1 cellular context compared by ENCODE assay signal in genomic region chr19:862529-863304, GRCh38.
TF ChIP-seq lines count a peak whose summit lies in the region.

No MANE protein-coding gene starts in this region.

TF ChIP-seq in K562, 482 proteins besides CTCF, POLR2A, EP300 and RAD21 (continued from another document):
- TF ChIP-seq MGA (IDR thresholded peaks at IDR 0.05) (peak; percentile 63; the same call in 1 of the 2 replicates), THRB (CRISPR knock-in tag; conservative IDR thresholded peaks at IDR 0.05) (peak; percentile 65; the same call in 1 of the 2 replicates), SAFB (IDR thresholded peaks at IDR 0.05; ENCODE audit: borderline replicate concordance, low read depth, low read length) (peak; percentile 50; the same call in 1 of the 2 replicates)
TF ChIP-seq in K562: peak in this region for 77.
